18 cellular contexts compared by ENCODE assay signal in genomic region chr1:46102769-46103476, GRCh38. TPM values are rescaled to one million over a fixed set of nuclear protein-coding genes. Genes with fewer than 3 reads are reported as not detected.
DNase-seq lines count a peak whose midpoint lies in the region; ATAC-seq and TF ChIP-seq lines count a peak whose summit lies in the region.
"Had no signal": no experiment of that assay in that cellular context is flagged by ENCODE, and none has a peak within 500 bp of the region (broad histone marks: within the 10 kb centered on the region; RNA-seq: fewer than 3 reads in every experiment).

No MANE protein-coding gene starts in this region.

- no peak overlapping the region for H3K4me3 Mint-ChIP-seq in activated naive CD4-positive, alpha-beta T cell treated with anti-CD3 and anti-CD28 coated beads for 36 hours

- intact Hi-C loops in activated naive CD4-positive, alpha-beta T cell treated with anti-CD3 and anti-CD28 coated beads for 36 hours (cut with micrococcal nuclease), result no loop called here

- peaks cover 5% of the 10 kb centered on the region for H3K4me1 Mint-ChIP-seq in activated naive CD4-positive, alpha-beta T cell treated with anti-CD3 and anti-CD28 coated beads for 36 hours (ENCODE audit: low read depth)

- CTCF ChIA-PET in activated naive CD4-positive, alpha-beta T cell treated with anti-CD3 and anti-CD28 coated beads for 36 hours (lab: Charles Lee), result no interaction called here

- H3K9me3 Mint-ChIP-seq in activated naive CD4-positive, alpha-beta T cell treated with anti-CD3 and anti-CD28 coated beads for 36 hours, result peaks cover 3% of the 10 kb centered on the region

- DNase-seq in activated naive CD4-positive, alpha-beta T cell treated with anti-CD3 and anti-CD28 coated beads for 36 hours, result peak; percentile 10
- no peak for DNase-seq in activated naive CD4-positive, alpha-beta T cell treated with Interleukin-2 at 50 U/mL for 16 hours
- DNase-seq in LHCN-M2 (ENCODE audit: low read depth) (peak; percentile 34), renal cortical epithelial cell (ENCODE audit: low read depth) (peak; percentile 11), GM13977 (ENCODE audit: low spot score) (no peak), HPDE6-E6E7 (ENCODE audit: extremely low spot score) (no peak), H4 (ENCODE audit: low spot score) (no peak)
- DNase-seq: activated gamma-delta T cell, body of pancreas, GDM1, H7, hippocampal formation, NCI-H2081 treated with DMSO at 0.1 percent for 48 hours, NCI-H69, retina, SW 1271 had no signal

- ATAC-seq in SK-N-SH treated with all-trans-retinoic acid at 6 μM for 48 hours, result peak; percentile 66
- ATAC-seq: body of pancreas, Panc1 had no signal

- no peak for TF ChIP-seq CTCF in GM13977 (IDR thresholded peaks at IDR 0.05; ENCODE audit: extremely low read depth, insufficient read depth, missing control alignments)

- H3K27me3 Mint-ChIP-seq in activated naive CD4-positive, alpha-beta T cell treated with anti-CD3 and anti-CD28 coated beads for 36 hours (ENCODE audit: low read depth), result peaks cover under 1% of the 10 kb centered on the region

- peaks cover 2% of the 10 kb centered on the region for H3K36me3 Mint-ChIP-seq in activated naive CD4-positive, alpha-beta T cell treated with anti-CD3 and anti-CD28 coated beads for 36 hours (ENCODE audit: low read depth)

- in situ Hi-C loops in GM13977 (cut with MboI; ENCODE audit: low pct_unique_long_range_greater_than_20kb, low sequenced_read_pairs, unreplicated experiment), result no loop called here

- no peak overlapping the region for H3K27ac Mint-ChIP-seq in activated naive CD4-positive, alpha-beta T cell treated with anti-CD3 and anti-CD28 coated beads for 36 hours

TF ChIP-seq in SK-N-SH treated with all-trans-retinoic acid at 6 μM for 48 hours, 23 proteins besides CTCF, POLR2A, EP300 and RAD21:
- TF ChIP-seq ZNF8 (CRISPR knock-in tag; IDR thresholded peaks at IDR 0.05) (peak; percentile 63), OSR1 (CRISPR knock-in tag; IDR thresholded peaks at IDR 0.05) (no peak), ZFP30 (CRISPR knock-in tag; IDR thresholded peaks at IDR 0.05) (no peak), ARNTL (CRISPR knock-in tag; IDR thresholded peaks at IDR 0.05; ENCODE audit: borderline replicate concordance, low read depth) (no peak)

RNA-seq across cellular contexts. Expression of gene PIK3R3, which starts 29.5 kb away (rescaled TPM):
- total RNA-seq in activated naive CD4-positive, alpha-beta T cell treated with anti-CD3 and anti-CD28 coated beads for 36 hours, result under 1 TPM; 0.45 to 0.49 TPM
- 13.4 and 19.2 TPM in 2 replicates for total RNA-seq in LHCN-M2 (2014; rRNA removed)
- 8.0 TPM for polyA plus RNA-seq in LHCN-M2 (2012)
- 9.0 and 33.7 TPM in 2 replicates for total RNA-seq in renal cortical epithelial cell
- 14.9 and 16.4 TPM in 2 replicates for total RNA-seq in H4 (2014; rRNA removed; shearing (Covaris generic))

Comparison
In these comparisons a context has a peak if more than half of its experiments do, and no peak if none do; other contexts are left out.
1. DNase-seq: peak in activated naive CD4-positive, alpha-beta T cell treated with anti-CD3 and anti-CD28 coated beads for 36 hours (single experiment), LHCN-M2 (single experiment) and renal cortical epithelial cell (single experiment); none in activated naive CD4-positive, alpha-beta T cell treated with Interleukin-2 at 50 U/mL for 16 hours (single experiment), GM13977 (single experiment), HPDE6-E6E7 (single experiment) and H4 (single experiment).